2 cellular contexts compared by ENCODE assay signal in the genomic region with DNA sequence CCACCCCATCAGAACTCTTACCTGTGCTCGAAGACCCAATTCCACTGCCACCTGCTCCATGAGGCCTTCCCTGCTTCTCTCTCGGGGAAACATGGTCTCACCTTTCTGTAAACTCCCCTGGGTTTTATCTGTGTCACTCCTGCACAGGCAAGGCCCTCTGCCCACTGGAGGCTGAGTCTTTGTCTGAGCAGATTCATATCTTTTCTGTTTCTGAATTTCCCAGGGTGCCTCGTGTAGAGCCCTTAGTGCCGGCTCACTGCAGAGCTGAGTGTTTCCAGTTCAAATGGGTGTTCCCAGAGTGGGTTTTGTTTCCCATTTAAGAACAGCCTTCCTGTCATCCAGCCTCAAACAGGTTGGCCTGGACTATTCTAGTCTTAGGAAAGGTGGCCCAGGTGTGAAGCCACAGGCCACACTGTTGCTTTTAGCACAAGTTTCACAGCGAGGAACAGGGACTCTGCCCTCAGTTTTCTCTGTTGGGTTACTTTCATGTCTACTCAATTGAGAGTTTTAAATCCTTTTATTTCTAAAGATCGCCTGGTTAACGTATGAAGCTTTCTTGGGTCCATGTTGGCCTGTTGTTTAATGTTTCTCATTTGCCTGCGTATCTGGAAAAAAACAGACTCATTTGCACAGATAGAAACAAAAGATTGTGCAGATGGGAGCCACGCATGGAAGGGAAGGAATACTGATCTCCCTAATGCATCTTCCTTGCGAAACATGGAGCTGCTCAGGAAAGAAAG.
TF ChIP-seq lines count a peak whose summit lies in the region.

No MANE protein-coding gene starts in this region.

TF ChIP-seq in IMR-90, 13 proteins besides CTCF, POLR2A, EP300 and RAD21 (continued from another document):
- TF ChIP-seq MXI1 (IDR thresholded peaks at IDR 0.05; ENCODE audit: borderline replicate concordance, low read depth, low read length), result no peak

TF ChIP-seq in WTC11, 78 proteins besides CTCF, POLR2A, EP300 and RAD21 (continued from another document):
- TF ChIP-seq, protein P1, sequence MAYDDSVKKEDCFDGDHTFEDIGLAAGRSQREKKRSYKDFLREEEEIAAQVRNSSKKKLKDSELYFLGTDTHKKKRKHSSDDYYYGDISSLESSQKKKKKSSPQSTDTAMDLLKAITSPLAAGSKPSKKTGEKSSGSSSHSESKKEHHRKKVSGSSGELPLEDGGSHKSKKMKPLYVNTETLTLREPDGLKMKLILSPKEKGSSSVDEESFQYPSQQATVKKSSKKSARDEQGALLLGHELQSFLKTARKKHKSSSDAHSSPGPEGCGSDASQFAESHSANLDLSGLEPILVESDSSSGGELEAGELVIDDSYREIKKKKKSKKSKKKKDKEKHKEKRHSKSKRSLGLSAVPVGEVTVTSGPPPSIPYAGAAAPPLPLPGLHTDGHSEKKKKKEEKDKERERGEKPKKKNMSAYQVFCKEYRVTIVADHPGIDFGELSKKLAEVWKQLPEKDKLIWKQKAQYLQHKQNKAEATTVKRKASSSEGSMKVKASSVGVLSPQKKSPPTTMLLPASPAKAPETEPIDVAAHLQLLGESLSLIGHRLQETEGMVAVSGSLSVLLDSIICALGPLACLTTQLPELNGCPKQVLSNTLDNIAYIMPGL (CRISPR knock-in tag; IDR thresholded peaks at IDR 0.05), result no peak
- TF ChIP-seq, protein P2, sequence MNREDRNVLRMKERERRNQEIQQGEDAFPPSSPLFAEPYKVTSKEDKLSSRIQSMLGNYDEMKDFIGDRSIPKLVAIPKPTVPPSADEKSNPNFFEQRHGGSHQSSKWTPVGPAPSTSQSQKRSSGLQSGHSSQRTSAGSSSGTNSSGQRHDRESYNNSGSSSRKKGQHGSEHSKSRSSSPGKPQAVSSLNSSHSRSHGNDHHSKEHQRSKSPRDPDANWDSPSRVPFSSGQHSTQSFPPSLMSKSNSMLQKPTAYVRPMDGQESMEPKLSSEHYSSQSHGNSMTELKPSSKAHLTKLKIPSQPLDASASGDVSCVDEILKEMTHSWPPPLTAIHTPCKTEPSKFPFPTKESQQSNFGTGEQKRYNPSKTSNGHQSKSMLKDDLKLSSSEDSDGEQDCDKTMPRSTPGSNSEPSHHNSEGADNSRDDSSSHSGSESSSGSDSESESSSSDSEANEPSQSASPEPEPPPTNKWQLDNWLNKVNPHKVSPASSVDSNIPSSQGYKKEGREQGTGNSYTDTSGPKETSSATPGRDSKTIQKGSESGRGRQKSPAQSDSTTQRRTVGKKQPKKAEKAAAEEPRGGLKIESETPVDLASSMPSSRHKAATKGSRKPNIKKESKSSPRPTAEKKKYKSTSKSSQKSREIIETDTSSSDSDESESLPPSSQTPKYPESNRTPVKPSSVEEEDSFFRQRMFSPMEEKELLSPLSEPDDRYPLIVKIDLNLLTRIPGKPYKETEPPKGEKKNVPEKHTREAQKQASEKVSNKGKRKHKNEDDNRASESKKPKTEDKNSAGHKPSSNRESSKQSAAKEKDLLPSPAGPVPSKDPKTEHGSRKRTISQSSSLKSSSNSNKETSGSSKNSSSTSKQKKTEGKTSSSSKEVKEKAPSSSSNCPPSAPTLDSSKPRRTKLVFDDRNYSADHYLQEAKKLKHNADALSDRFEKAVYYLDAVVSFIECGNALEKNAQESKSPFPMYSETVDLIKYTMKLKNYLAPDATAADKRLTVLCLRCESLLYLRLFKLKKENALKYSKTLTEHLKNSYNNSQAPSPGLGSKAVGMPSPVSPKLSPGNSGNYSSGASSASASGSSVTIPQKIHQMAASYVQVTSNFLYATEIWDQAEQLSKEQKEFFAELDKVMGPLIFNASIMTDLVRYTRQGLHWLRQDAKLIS (CRISPR knock-in tag; IDR thresholded peaks at IDR 0.05; ENCODE audit: borderline replicate concordance), result no peak
- TF ChIP-seq FOXK1 (CRISPR knock-in tag; IDR thresholded peaks at IDR 0.05), result no peak
- TF ChIP-seq, protein P3, sequence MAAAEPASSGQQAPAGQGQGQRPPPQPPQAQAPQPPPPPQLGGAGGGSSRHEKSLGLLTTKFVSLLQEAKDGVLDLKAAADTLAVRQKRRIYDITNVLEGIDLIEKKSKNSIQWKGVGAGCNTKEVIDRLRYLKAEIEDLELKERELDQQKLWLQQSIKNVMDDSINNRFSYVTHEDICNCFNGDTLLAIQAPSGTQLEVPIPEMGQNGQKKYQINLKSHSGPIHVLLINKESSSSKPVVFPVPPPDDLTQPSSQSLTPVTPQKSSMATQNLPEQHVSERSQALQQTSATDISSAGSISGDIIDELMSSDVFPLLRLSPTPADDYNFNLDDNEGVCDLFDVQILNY (CRISPR knock-in tag; IDR thresholded peaks at IDR 0.05), result no peak
- TF ChIP-seq, protein P4, sequence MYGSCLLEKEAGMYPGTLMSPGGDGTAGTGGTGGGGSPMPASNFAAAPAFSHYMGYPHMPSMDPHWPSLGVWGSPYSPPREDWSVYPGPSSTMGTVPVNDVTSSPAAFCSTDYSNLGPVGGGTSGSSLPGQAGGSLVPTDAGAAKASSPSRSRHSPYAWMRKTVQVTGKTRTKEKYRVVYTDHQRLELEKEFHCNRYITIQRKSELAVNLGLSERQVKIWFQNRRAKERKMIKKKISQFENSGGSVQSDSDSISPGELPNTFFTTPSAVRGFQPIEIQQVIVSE (CRISPR knock-in tag; IDR thresholded peaks at IDR 0.05; ENCODE audit: borderline replicate concordance), result no peak
- TF ChIP-seq PRRX2 (CRISPR knock-in tag; IDR thresholded peaks at IDR 0.05), result no peak
